8 cellular contexts compared by ENCODE assay signal in genomic region chr6:46652603-46653438, GRCh38. TPM values are rescaled to one million over a fixed set of nuclear protein-coding genes. Genes with fewer than 3 reads are reported as not detected.
DNase-seq lines count a peak whose midpoint lies in the region; ATAC-seq and TF ChIP-seq lines count a peak whose summit lies in the region.

Gene CYP39A1, minus strand, starts transcription at chr6:46652818. Its CDS starts 236 bp downstream, at chr6:46652582.
Gene SLC25A27, plus strand, starts transcription at chr6:46652975. Its CDS starts 218 bp downstream, at chr6:46653193.

- H3K9me3 Mint-ChIP-seq in neural crest cell, result no peaks in the 10 kb centered on the region
- H3K9me3 Mint-ChIP-seq in stimulated activated naive CD8-positive, alpha-beta T cell treated with anti-CD3 and anti-CD28 coated beads, Interleukin-15, amount 100 ng/mL, for 72 hours, result no peaks in the 10 kb centered on the region

- peak within 1 kb of the TSS; percentile 79 for H3K4me3 ChIP-seq in H7 (ENCODE audit: insufficient read depth, low read depth, low read length)
- peak within 1 kb of the TSS; percentile 86 for H3K4me3 ChIP-seq in MG63
- H3K4me3 ChIP-seq in SJCRH30, result peak within 1 kb of the TSS; percentile 57

- H3K27ac Mint-ChIP-seq in neural crest cell (ENCODE audit: unreplicated experiment), result peak within 1 kb of the TSS; percentile 57
- no peak within 1 kb of the TSS for H3K27ac Mint-ChIP-seq in stimulated activated naive CD8-positive, alpha-beta T cell treated with anti-CD3 and anti-CD28 coated beads, Interleukin-15, amount 100 ng/mL, for 72 hours

- H3K27me3 ChIP-seq in H7 (ENCODE audit: control insufficient read depth, insufficient read depth, low read length) (peaks cover 25% of the 10 kb centered on the region), MG63 (no peaks in the 10 kb centered on the region), SJCRH30 (no peaks in the 10 kb centered on the region), foreskin keratinocyte (no peaks in the 10 kb centered on the region)

- no peaks in the 10 kb centered on the region for H3K36me3 ChIP-seq in H7 (replicated peaks; ENCODE audit: control insufficient read depth, insufficient read depth, low read length)
- H3K36me3 ChIP-seq in MG63, result no peaks in the 10 kb centered on the region
- H3K36me3 ChIP-seq in SJCRH30, result no peaks in the 10 kb centered on the region

- peaks cover 30% of the 10 kb centered on the region for H3K4me1 Mint-ChIP-seq in neural crest cell
- peaks cover 25% of the 10 kb centered on the region for H3K4me1 Mint-ChIP-seq in stimulated activated naive CD8-positive, alpha-beta T cell treated with anti-CD3 and anti-CD28 coated beads, Interleukin-15, amount 100 ng/mL, for 72 hours

- TF ChIP-seq CTCF in foreskin keratinocyte (conservative IDR thresholded peaks at IDR 0.05) (peak; percentile 3), neural crest cell (conservative IDR thresholded peaks at IDR 0.05) (no peak)

- H3K9me3 ChIP-seq in MG63 (no peaks in the 10 kb centered on the region), SJCRH30 (replicated peaks) (no peaks in the 10 kb centered on the region)

- H3K4me3 Mint-ChIP-seq in neural crest cell, result peak within 1 kb of the TSS; percentile 91
- peak within 1 kb of the TSS; percentile 82 to 90 for H3K4me3 Mint-ChIP-seq in stimulated activated naive CD8-positive, alpha-beta T cell treated with anti-CD3 and anti-CD28 coated beads, Interleukin-15, amount 100 ng/mL, for 72 hours

- peaks cover 28% of the 10 kb centered on the region for H3K27me3 Mint-ChIP-seq in neural crest cell (ENCODE audit: low read depth)
- peaks cover 30% of the 10 kb centered on the region for H3K27me3 Mint-ChIP-seq in stimulated activated naive CD8-positive, alpha-beta T cell treated with anti-CD3 and anti-CD28 coated beads, Interleukin-15, amount 100 ng/mL, for 72 hours

- ATAC-seq in foreskin keratinocyte, result peak; percentile 100
- peak; percentile 100 for ATAC-seq in stimulated activated naive CD8-positive, alpha-beta T cell treated with anti-CD3 and anti-CD28 coated beads, Interleukin-15, amount 100 ng/mL, for 72 hours

- H3K36me3 Mint-ChIP-seq in neural crest cell (ENCODE audit: low read depth), result no peaks in the 10 kb centered on the region

- 0 out of 2 replicates have a peak, but pooled peaks cover 3% of the 10 kb centered on the region for H3K4me1 ChIP-seq in SJCRH30
- no peaks in the 10 kb centered on the region for H3K4me1 ChIP-seq in foreskin keratinocyte

- peak; percentile 85 for DNase-seq in DMS79 treated with DMSO at 0.1 percent for 48 hours (lab: John Stamatoyannopoulos, UW)
- DNase-seq in H7, result peak; percentile 90
- peak; percentile 83 for DNase-seq in MG63
- peak; percentile 70 to 75 for DNase-seq in SJCRH30
- peak; percentile 83 for DNase-seq in activated naive CD4-positive, alpha-beta T cell treated with Interleukin-2 at 50 U/mL for 16 hours
- DNase-seq in foreskin keratinocyte, result peak; percentile 68 to 87
- peak; percentile 77 for DNase-seq in neural crest cell (ENCODE audit: low read depth, low spot score)
- DNase-seq in stimulated activated naive CD8-positive, alpha-beta T cell treated with anti-CD3 and anti-CD28 coated beads, Interleukin-15, amount 100 ng/mL, for 72 hours, result peak; percentile 77 to 81

- H3K27ac ChIP-seq in SJCRH30 (no peak within 1 kb of the TSS), foreskin keratinocyte (peak within 1 kb of the TSS; percentile 10)

RNA-seq across cellular contexts. Expression of gene CYP39A1, which starts in this region (rescaled TPM):
- total RNA-seq in H7 (2014; rRNA removed; shearing (Covaris generic)), result 0.38 TPM in 1 of 2 replicates, not detected in the other
- total RNA-seq in MG63 (2014; rRNA removed; shearing (Covaris generic); ENCODE audit: low replicate concordance), result 0.10 TPM in 1 of 2 replicates, not detected in the other
- total RNA-seq in SJCRH30 (2014; rRNA removed; shearing (Covaris generic)), result 2.5 and 2.6 TPM in 2 replicates
- 1.3 and 2.1 TPM in 2 replicates for total RNA-seq in foreskin keratinocyte
- 0.85 and 1.2 TPM in 2 replicates for polyA plus RNA-seq in foreskin keratinocyte
- 1.5 and 2.1 TPM in 2 replicates for total RNA-seq in neural crest cell

RNA-seq across cellular contexts. Expression of gene SLC25A27, which starts in this region (rescaled TPM):
- 0.28 and 0.52 TPM in 2 replicates for total RNA-seq in H7 (2014; rRNA removed; shearing (Covaris generic))
- total RNA-seq in MG63 (2014; rRNA removed; shearing (Covaris generic); ENCODE audit: low replicate concordance), result 0.32 and 15.2 TPM in 2 replicates
- total RNA-seq in SJCRH30 (2014; rRNA removed; shearing (Covaris generic)), result 0.33 and 0.81 TPM in 2 replicates
- 2.6 and 3.8 TPM in 2 replicates for total RNA-seq in foreskin keratinocyte
- polyA plus RNA-seq in foreskin keratinocyte, result 2.1 and 2.2 TPM in 2 replicates
- total RNA-seq in neural crest cell, result 5.8 and 8.4 TPM in 2 replicates

Comparison
In these comparisons a context has a peak if more than half of its experiments do, and no peak if none do; other contexts are left out.
1. Peak in DNase-seq and H3K4me3 ChIP-seq in H7; RNA of the genes that start here not detected or under 1 TPM.